Comparison of ENCODE assay signal across 1 cellular context in the genomic region with DNA sequence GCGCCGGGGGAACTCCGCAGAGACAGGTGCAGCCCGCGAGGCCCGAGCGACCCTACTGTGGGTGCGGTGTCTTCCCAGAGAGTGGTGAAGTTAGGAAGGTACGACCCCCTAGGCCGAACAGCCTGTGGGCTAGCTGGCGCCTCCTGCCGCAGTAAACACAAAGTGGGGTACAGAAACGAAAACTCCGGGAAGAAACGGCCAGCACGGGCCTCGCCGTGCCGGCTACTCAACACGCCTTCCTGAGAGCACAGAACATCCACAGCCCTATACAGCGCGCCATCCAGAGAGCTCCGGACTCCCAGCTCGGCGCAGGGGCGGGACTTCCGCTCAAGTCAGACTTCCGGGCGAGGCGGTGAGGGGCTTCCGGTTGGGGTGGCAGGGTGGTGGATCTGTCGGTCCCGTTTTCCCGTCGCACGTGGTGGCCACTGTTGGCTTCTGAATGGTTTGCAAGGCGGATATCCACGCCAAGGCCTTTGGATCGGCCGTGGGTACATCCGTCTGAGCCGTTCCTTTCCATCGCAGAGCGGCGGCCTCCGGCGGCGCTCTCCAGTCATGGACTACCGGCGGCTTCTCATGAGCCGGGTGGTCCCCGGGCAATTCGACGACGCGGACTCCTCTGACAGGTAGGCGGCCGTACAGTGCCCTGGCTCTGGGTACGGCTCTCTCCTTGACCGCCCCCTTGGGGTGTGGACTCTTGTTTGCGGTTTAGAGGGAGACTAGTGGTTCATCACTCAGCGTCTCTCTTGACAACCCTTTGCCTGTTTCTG.
TF ChIP-seq lines count a peak whose summit lies in the region.

Gene CAGE1 (minus strand): TSS at position 292 of the 767 bp plus-strand sequence. CDS start 2,569 bp downstream, outside the sequence.
Gene RIOK1 (plus strand): TSS at position 358 of the 767 bp plus-strand sequence. CDS start 195 bp downstream, at position 553.

TF ChIP-seq in HepG2, 621 proteins besides CTCF, POLR2A, EP300 and RAD21 (continues in another document):
- no peak for TF ChIP-seq BCLAF1 (IDR thresholded peaks at IDR 0.05)
- no peak; the same call in 1 of the 2 replicates for TF ChIP-seq NR1H2 (CRISPR knock-in tag; IDR thresholded peaks at IDR 0.05; ENCODE audit: borderline replicate concordance, low read depth)
- TF ChIP-seq EZH2 (conservative IDR thresholded peaks at IDR 0.05; ENCODE audit: low read depth, low read length) = no peak
- TF ChIP-seq, protein P1, sequence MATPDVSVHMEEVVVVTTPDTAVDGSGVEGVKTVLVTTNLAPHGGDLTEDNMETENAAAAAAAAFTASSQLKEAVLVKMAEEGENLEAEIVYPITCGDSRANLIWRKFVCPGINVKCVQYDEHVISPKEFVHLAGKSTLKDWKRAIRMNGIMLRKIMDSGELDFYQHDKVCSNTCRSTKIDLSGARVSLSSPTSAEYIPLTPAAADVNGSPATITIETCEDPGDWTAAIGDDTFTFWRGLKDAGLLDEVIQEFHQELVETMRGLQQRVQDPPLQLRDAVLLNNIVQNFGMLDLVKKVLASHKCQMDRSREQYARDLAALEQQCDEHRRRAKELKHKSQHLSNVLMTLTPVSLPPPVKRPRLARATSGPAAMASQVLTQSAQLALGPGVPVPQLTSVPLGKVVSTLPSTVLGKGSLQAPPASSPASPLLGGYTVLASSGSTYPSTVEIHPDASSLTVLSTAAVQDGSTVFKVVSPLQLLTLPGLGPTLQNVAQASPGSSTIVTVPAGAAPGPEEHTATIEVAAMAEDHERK (CRISPR knock-in tag; IDR thresholded peaks at IDR 0.05; ENCODE audit: low read depth) = peak; percentile 4; the same call in 1 of the 2 replicates
- peak; percentile 79; the same call in 1 of the 2 replicates for TF ChIP-seq ZFP36L1 (CRISPR knock-in tag; IDR thresholded peaks at IDR 0.05)
- peak; percentile 98 for TF ChIP-seq ZNF780A (CRISPR knock-in tag; IDR thresholded peaks at IDR 0.05)
- TF ChIP-seq, protein P2, sequence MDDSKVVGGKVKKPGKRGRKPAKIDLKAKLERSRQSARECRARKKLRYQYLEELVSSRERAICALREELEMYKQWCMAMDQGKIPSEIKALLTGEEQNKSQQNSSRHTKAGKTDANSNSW (CRISPR knock-in tag; IDR thresholded peaks at IDR 0.05; ENCODE audit: borderline replicate concordance) = 0 out of 2 replicates have a peak, but pooled peaks have one; percentile 92
- peak; percentile 81 for TF ChIP-seq TFE3 (CRISPR knock-in tag; IDR thresholded peaks at IDR 0.05)
- TF ChIP-seq ZBTB7B (CRISPR knock-in tag; IDR thresholded peaks at IDR 0.05) = peak; percentile 92
- TF ChIP-seq BCL6 (CRISPR knock-in tag; IDR thresholded peaks at IDR 0.05) = no peak
- peak; percentile 69; the same call in 1 of the 2 replicates for TF ChIP-seq DZIP1 (CRISPR knock-in tag; IDR thresholded peaks at IDR 0.05)
- no peak; the same call in none of the 2 replicates for TF ChIP-seq ZBTB7A (CRISPR knock-in tag; IDR thresholded peaks at IDR 0.05)
- TF ChIP-seq YEATS4 (CRISPR knock-in tag; IDR thresholded peaks at IDR 0.05; ENCODE audit: borderline replicate concordance) = peak; percentile 97
- no peak; the same call in 1 of the 2 replicates for TF ChIP-seq CERS6 (CRISPR knock-in tag; IDR thresholded peaks at IDR 0.05)
- TF ChIP-seq ZFP90 (CRISPR knock-in tag; IDR thresholded peaks at IDR 0.05; ENCODE audit: borderline replicate concordance) = peak; percentile 65; the same call in 1 of the 2 replicates
- TF ChIP-seq MIER2 (CRISPR knock-in tag; IDR thresholded peaks at IDR 0.05) = 0 out of 2 replicates have a peak, but pooled peaks have one; percentile 24
- TF ChIP-seq PHF8 (CRISPR knock-in tag; IDR thresholded peaks at IDR 0.05) = peak; percentile 97
- TF ChIP-seq PHF5A (CRISPR knock-in tag; IDR thresholded peaks at IDR 0.05; ENCODE audit: low read depth, unreplicated experiment) = peak; percentile 85
- TF ChIP-seq MAFK (conservative IDR thresholded peaks at IDR 0.05 in 1 of 2, IDR thresholded peaks at IDR 0.05 in 1 of 2; ENCODE audit: low read length in 2 of 2) = no peak
- TF ChIP-seq FOXM1 (CRISPR knock-in tag; IDR thresholded peaks at IDR 0.05) = no peak
- TF ChIP-seq, protein P3, sequence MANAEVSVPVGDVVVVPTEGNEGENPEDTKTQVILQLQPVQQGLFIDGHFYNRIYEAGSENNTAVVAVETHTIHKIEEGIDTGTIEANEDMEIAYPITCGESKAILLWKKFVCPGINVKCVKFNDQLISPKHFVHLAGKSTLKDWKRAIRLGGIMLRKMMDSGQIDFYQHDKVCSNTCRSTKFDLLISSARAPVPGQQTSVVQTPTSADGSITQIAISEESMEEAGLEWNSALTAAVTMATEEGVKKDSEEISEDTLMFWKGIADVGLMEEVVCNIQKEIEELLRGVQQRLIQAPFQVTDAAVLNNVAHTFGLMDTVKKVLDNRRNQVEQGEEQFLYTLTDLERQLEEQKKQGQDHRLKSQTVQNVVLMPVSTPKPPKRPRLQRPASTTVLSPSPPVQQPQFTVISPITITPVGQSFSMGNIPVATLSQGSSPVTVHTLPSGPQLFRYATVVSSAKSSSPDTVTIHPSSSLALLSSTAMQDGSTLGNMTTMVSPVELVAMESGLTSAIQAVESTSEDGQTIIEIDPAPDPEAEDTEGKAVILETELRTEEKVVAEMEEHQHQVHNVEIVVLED (CRISPR knock-in tag; IDR thresholded peaks at IDR 0.05; ENCODE audit: borderline replicate concordance) = peak; percentile 84
- peak; percentile 89 for TF ChIP-seq ZNF546 (CRISPR knock-in tag; conservative IDR thresholded peaks at IDR 0.05)
- 0 out of 2 replicates have a peak, but pooled peaks have one; percentile 79 for TF ChIP-seq KLF13 (CRISPR knock-in tag; IDR thresholded peaks at IDR 0.05)
- TF ChIP-seq, protein P4, sequence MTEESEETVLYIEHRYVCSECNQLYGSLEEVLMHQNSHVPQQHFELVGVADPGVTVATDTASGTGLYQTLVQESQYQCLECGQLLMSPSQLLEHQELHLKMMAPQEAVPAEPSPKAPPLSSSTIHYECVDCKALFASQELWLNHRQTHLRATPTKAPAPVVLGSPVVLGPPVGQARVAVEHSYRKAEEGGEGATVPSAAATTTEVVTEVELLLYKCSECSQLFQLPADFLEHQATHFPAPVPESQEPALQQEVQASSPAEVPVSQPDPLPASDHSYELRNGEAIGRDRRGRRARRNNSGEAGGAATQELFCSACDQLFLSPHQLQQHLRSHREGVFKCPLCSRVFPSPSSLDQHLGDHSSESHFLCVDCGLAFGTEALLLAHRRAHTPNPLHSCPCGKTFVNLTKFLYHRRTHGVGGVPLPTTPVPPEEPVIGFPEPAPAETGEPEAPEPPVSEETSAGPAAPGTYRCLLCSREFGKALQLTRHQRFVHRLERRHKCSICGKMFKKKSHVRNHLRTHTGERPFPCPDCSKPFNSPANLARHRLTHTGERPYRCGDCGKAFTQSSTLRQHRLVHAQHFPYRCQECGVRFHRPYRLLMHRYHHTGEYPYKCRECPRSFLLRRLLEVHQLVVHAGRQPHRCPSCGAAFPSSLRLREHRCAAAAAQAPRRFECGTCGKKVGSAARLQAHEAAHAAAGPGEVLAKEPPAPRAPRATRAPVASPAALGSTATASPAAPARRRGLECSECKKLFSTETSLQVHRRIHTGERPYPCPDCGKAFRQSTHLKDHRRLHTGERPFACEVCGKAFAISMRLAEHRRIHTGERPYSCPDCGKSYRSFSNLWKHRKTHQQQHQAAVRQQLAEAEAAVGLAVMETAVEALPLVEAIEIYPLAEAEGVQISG (CRISPR knock-in tag; IDR thresholded peaks at IDR 0.05) = peak; percentile 93
- TF ChIP-seq TBX3 (IDR thresholded peaks at IDR 0.05; ENCODE audit: borderline replicate concordance) = no peak
- TF ChIP-seq ZBTB14 (CRISPR knock-in tag; IDR thresholded peaks at IDR 0.05) = peak; percentile 37; the same call in 1 of the 2 replicates
- TF ChIP-seq, protein P5, sequence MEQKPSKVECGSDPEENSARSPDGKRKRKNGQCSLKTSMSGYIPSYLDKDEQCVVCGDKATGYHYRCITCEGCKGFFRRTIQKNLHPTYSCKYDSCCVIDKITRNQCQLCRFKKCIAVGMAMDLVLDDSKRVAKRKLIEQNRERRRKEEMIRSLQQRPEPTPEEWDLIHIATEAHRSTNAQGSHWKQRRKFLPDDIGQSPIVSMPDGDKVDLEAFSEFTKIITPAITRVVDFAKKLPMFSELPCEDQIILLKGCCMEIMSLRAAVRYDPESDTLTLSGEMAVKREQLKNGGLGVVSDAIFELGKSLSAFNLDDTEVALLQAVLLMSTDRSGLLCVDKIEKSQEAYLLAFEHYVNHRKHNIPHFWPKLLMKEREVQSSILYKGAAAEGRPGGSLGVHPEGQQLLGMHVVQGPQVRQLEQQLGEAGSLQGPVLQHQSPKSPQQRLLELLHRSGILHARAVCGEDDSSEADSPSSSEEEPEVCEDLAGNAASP (CRISPR knock-in tag; IDR thresholded peaks at IDR 0.05; ENCODE audit: borderline replicate concordance) = no peak
